In the genomic region with DNA sequence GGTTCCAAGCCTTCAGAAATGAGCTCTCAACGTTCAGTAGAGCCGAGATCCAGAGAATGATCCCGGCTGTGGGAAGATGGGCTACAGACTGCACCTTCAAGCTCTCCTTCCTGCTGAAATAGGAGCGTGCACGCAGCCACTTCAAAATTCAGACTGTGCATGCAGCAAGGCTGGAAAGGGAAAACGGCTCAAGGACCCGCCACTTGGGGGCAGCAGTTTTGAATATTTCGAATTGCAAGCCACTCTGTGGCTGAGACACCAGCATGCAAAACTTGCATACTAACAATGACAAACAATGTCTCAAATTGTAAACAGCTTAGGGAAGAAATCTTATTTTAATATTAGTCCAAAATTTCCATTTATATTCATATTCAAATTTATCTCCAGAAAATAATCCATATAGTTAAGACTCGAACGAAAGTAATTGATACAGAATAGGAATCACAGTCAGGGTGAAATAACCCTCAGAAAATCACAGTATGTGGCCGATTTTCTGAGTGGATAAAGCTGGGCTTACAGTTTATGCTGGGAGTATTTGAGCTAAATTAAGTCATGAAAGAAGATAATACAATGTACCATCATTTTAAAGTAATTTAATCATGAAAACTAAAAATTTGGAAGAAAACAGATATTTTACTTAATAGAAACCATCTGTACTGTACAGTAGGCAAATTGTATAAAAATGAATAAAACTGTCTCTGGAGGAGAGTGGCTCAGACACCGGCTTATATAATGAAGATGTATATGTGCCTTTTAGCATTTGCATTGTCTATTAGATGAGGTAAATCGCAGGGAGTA, we compare ENCODE assay signal across 8 cellular contexts.
DNase-seq lines count a peak whose midpoint lies in the region; ATAC-seq and TF ChIP-seq lines count a peak whose summit lies in the region.

No MANE protein-coding gene starts in this region.

- TF ChIP-seq CTCF in WERI-Rb-1 (IDR thresholded peaks at IDR 0.05; ENCODE audit: low read depth, low read length): peak; percentile 70
- peak; percentile 23 for TF ChIP-seq CTCF in coronary artery (IDR thresholded peaks at IDR 0.05)
- peak; percentile 20 for TF ChIP-seq CTCF in lung (IDR thresholded peaks at IDR 0.05; ENCODE audit: control extremely low read depth, extremely low read depth)

- H3K36me3 ChIP-seq in WERI-Rb-1 (no peaks in the 10 kb centered on the region), lung (ENCODE audit: control insufficient read depth in 2 of 2, insufficient read depth in 2 of 2, low read length in 2 of 2) (no peaks in the 10 kb centered on the region)

- DNase-seq in AML-193 (lab: John Stamatoyannopoulos, UW) (peak; percentile 47 to 54), MV-4-11 (lab: John Stamatoyannopoulos, UW) (peak; percentile 37), WERI-Rb-1 (peak; percentile 75), coronary artery (ENCODE audit: low spot score) (no peak), lung (ENCODE audit: low spot score) (peak; percentile 73)
- peak; percentile 13 for DNase-seq in stimulated activated CD8-positive, alpha-beta memory T cell treated with anti-CD3 and anti-CD28 coated beads, Interleukin-7, amount 100 ng/mL, for 4 hours (ENCODE audit: low read depth in 2 of 2)

- peaks cover 2% of the 10 kb centered on the region for H3K27me3 ChIP-seq in WERI-Rb-1 (ENCODE audit: insufficient read depth, low read depth, severe bottlenecking)
- no peaks in the 10 kb centered on the region for H3K27me3 ChIP-seq in lung (ENCODE audit: control insufficient read depth, insufficient read depth)

- WGBS in lung, 2 donors: 33 to 36% methylated on average over 13 of the region's 13 CpGs

- H3K27ac ChIP-seq in WERI-Rb-1: no peak overlapping the region
- H3K27ac ChIP-seq in coronary artery: no peak overlapping the region
- H3K27ac ChIP-seq in lung (ENCODE audit: low read depth in 1 of 2, low read length in 1 of 2): no peak overlapping the region

- no peaks in the 10 kb centered on the region for H3K9me3 ChIP-seq in WERI-Rb-1 (ENCODE audit: severe bottlenecking)
- peaks cover 0 to 12% of the 10 kb centered on the region in 2 donors for H3K9me3 ChIP-seq in lung (ENCODE audit: control insufficient read depth in 2 of 2, insufficient read depth in 1 of 2, low read length in 1 of 2)

- ATAC-seq in GM18502 (IDR thresholded peaks at IDR 0.05; ENCODE audit: poor library complexity, unreplicated experiment): peak; percentile 65
- no peak for ATAC-seq in lung (ENCODE audit: insufficient read depth, low FRiP score)
- no peak for ATAC-seq in HG02840 (IDR thresholded peaks at IDR 0.05; ENCODE audit: low FRiP score, unreplicated experiment)

- H3K4me3 ChIP-seq in WERI-Rb-1 (ENCODE audit: low read depth, low read length): no peak overlapping the region
- H3K4me3 ChIP-seq in coronary artery: no peak overlapping the region
- H3K4me3 ChIP-seq in lung: no peak overlapping the region

- H3K4me1 ChIP-seq in lung (ENCODE audit: control insufficient read depth in 2 of 2, insufficient read depth in 2 of 2, low read length in 2 of 2): no peaks in the 10 kb centered on the region

Comparison
In these comparisons a context has a peak if more than half of its experiments do, and no peak if none do; other contexts are left out.
1. CTCF ChIP-seq: peak in every context shown above with its lines; median percentile 70 in WERI-Rb-1; 23 in coronary artery; 20 in lung.